ENCODE assay signal across 13 cellular contexts in the genomic region with DNA sequence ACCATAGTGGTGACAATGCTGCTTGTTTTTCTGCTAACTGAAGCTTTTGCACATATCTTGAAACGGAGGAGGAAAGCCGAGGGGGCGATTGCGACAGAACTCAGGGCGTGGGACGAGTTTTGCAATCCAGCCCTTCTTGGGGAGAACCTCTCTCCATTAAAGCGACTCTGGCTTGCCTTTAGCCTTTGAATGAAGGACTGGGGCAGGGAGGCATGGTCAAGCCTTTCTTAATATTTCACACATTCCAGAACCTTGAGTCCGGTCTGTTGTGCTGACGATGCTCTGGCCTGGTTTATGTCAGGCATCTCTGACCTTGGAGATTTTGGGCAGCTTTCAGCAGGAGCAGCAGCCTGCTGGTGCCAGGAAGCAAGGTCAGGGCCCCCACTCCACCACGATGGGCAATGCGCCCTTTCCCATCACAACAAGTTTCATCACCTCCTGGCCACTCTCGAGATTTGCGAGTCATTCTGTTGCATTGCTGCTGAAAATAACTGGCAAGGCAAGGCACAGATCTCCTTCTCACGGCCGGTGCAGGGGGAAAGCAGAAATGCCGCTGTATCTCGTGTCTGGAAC. TPM values are rescaled to one million over a fixed set of nuclear protein-coding genes. Genes with fewer than 3 reads are reported as not detected.
DNase-seq lines count a peak whose midpoint lies in the region; ATAC-seq, FAIRE-seq and TF ChIP-seq lines count a peak whose summit lies in the region.
"Had no signal": no experiment of that assay in that cellular context is flagged by ENCODE, and none has a peak within 500 bp of the region (broad histone marks: within the 10 kb centered on the region; RNA-seq: fewer than 3 reads in every experiment).

No MANE protein-coding gene starts in this region.

- H2AFZ ChIP-seq in HepG2 (ENCODE audit: low read length): no peak overlapping the region

- CTCF ChIA-PET in HepG2 (lab: Yijun Ruan, JAX; ENCODE audit: low intra/inter-chr PET ratio, low total read pairs): no interaction called here

- peaks cover 8% of the 10 kb centered on the region for H3K9me3 Mint-ChIP-seq in chondrocyte (ENCODE audit: low read depth)

- H3K36me3 ChIP-seq in HepG2 (replicated peaks in 1 of 2; ENCODE audit: control insufficient read depth in 1 of 2, insufficient read depth in 2 of 2, low read length in 2 of 2) (no peaks in the 10 kb centered on the region), stomach (no peaks in the 10 kb centered on the region)

- no peak overlapping the region for H3K4me3 ChIP-seq in HepG2 (replicated peaks in 1 of 3; ENCODE audit: insufficient read depth in 1 of 3, low read depth in 2 of 3, low read length in 3 of 3)
- H3K4me3 ChIP-seq in stomach: no peak overlapping the region

- peak overlapping the region; percentile 22 for H3K4me3 Mint-ChIP-seq in chondrocyte (ENCODE audit: unreplicated experiment)
- H3K4me3 Mint-ChIP-seq: brain, type B pancreatic cell had no signal

- DNase-seq in GM04503 (ENCODE audit: low read depth): peak; percentile 98
- no peak for DNase-seq in chondrocyte (ENCODE audit: low spot score)
- no peak for DNase-seq in HepG2 (ENCODE audit: low spot score)
- DNase-seq in stomach: peak; percentile 52
- no peak for DNase-seq in NCI-H2227 treated with DMSO at 0.1 percent for 48 hours (lab: John Stamatoyannopoulos, UW)
- no peak for DNase-seq in NCI-H1694 treated with DMSO at 0.1 percent for 48 hours (lab: John Stamatoyannopoulos, UW)
- no peak for DNase-seq in RCC 7860 (ENCODE audit: low spot score)
- DNase-seq: activated CD4-positive, alpha-beta T cell treated with anti-CD3 and anti-CD28 coated beads, Interleukin-2, amount 50 U/mL, for 48 hours; DND-41; NCI-H146 had no signal

- no peak overlapping the region for H3K9ac ChIP-seq in HepG2 (ENCODE audit: insufficient read depth, low read depth, low read length)

- ATAC-seq in HepG2 (no peak), GM18505 (IDR thresholded peaks at IDR 0.05; ENCODE audit: unreplicated experiment) (no peak)

- TF ChIP-seq CTCF in chondrocyte (IDR thresholded peaks at IDR 0.05): no peak
- TF ChIP-seq CTCF in HepG2 (CRISPR knock-in tag; IDR thresholded peaks at IDR 0.05): no peak
- TF ChIP-seq CTCF in stomach (IDR thresholded peaks at IDR 0.05): no peak

- TF ChIP-seq POLR2A in HepG2 (IDR thresholded peaks at IDR 0.05; ENCODE audit: insufficient read depth in 1 of 2, low read depth in 2 of 2, low read length in 2 of 2) (no peak), stomach (IDR thresholded peaks at IDR 0.05) (no peak), GM18505 (IDR thresholded peaks at IDR 0.05; ENCODE audit: borderline replicate concordance, extremely low read depth, insufficient read depth, insufficient read length) (no peak)

- POLR2A ChIA-PET in HepG2 (lab: Yijun Ruan, JAX): no interaction called here

- H3K36me3 Mint-ChIP-seq in chondrocyte (ENCODE audit: low read depth): no peaks in the 10 kb centered on the region
- H3K36me3 Mint-ChIP-seq: brain, type B pancreatic cell had no signal

- H3K27ac Mint-ChIP-seq in chondrocyte (ENCODE audit: unreplicated experiment): peak overlapping the region; percentile 83
- H3K27ac Mint-ChIP-seq: brain, type B pancreatic cell had no signal

- H3K79me2 ChIP-seq in HepG2 (ENCODE audit: insufficient read depth, low read length): no peaks in the 10 kb centered on the region

- in situ Hi-C loops in HepG2 (cut with HindIII; ENCODE audit: extremely low pct_ligation_motif_present, low pct_unique_long_range_greater_than_20kb): no loop called here

- H4K20me1 ChIP-seq in HepG2 (ENCODE audit: insufficient read depth, low read length): no peaks in the 10 kb centered on the region

- no peak for TF ChIP-seq EP300 in HepG2 (IDR thresholded peaks at IDR 0.05; ENCODE audit: low read depth in 2 of 2, low read length in 2 of 2)
- TF ChIP-seq EP300 in HepG2 (CRISPR knock-in tag; IDR thresholded peaks at IDR 0.05; ENCODE audit: borderline replicate concordance): no peak
- TF ChIP-seq EP300 in stomach (IDR thresholded peaks at IDR 0.05): no peak

- no peak overlapping the region for H3K4me2 ChIP-seq in HepG2 (ENCODE audit: low read depth, low read length)

- no peaks in the 10 kb centered on the region for H3K9me3 ChIP-seq in HepG2 (ENCODE audit: low read length)
- peaks cover 0 to 8% (median 6%) of the 10 kb centered on the region in 4 donors for H3K9me3 ChIP-seq in stomach

- no peak for FAIRE-seq in HepG2 (lab: Jason Lieb, UNC)
- no peak for FAIRE-seq in RCC 7860 (lab: Jason Lieb, UNC)

- no peaks in the 10 kb centered on the region for H3K27me3 Mint-ChIP-seq in chondrocyte (ENCODE audit: low read depth)

- H3K4me1 ChIP-seq in HepG2 (ENCODE audit: insufficient read depth, low read length) (peaks cover 23% of the 10 kb centered on the region), stomach (peaks cover 0 to 20% (median 9%) of the 10 kb centered on the region in 4 donors)

- no TSS peak for BruUV-seq in HepG2 (replicated peaks; lab: Mats Ljungman, UMichigan)

- WGBS in HepG2 (ENCODE audit: low lambda C conversion rate): 14% methylated on average over 17 of the region's 17 CpGs
- WGBS in stomach, 5 donors: 46 to 73% (median 66%) methylated on average over 17 of the region's 17 CpGs

- peaks cover 35% of the 10 kb centered on the region for H3K4me1 Mint-ChIP-seq in chondrocyte (ENCODE audit: low read depth)

- no peak for TF ChIP-seq RAD21 in HepG2 (CRISPR knock-in tag; IDR thresholded peaks at IDR 0.05)

- H3K27ac ChIP-seq in HepG2 (ENCODE audit: extremely low read length, insufficient read depth, low read length): no peak overlapping the region
- H3K27ac ChIP-seq in stomach: peak overlapping the region in 3 of 5 donors; percentile 56 to 69 (median 59)

- H3K27me3 ChIP-seq in HepG2 (ENCODE audit: control insufficient read depth in 1 of 2, insufficient read depth in 2 of 2, low read length in 2 of 2) (peaks cover 14 to 53% of the 10 kb centered on the region in 2 experiments), stomach (no peaks in the 10 kb centered on the region)

- intact Hi-C loops in HepG2 (cut with micrococcal nuclease; ENCODE audit: unreplicated experiment) (no loop called here), stomach (cut with DNase I; ENCODE audit: low total_unique reads) (no loop called here)

TF ChIP-seq in HepG2, 621 proteins besides CTCF, POLR2A, EP300 and RAD21:
- peak; percentile 66 for TF ChIP-seq CEBPB (IDR thresholded peaks at IDR 0.05; ENCODE audit: borderline replicate concordance, low read depth, low read length)
- no peak for TF ChIP-seq POLR2G (IDR thresholded peaks at IDR 0.05; ENCODE audit: low read depth, low read length)

RNA-seq across cellular contexts. Expression of a gene that starts 10.8 kb away (rescaled TPM):
- total RNA-seq in chondrocyte: 2.2 to 9.9 TPM (median 9.3 TPM) in 3 replicates
- 6.9 and 8.2 TPM in 2 replicates for total RNA-seq in HepG2 (2016; rRNA removed; fragmentation: Illumina TruSeq; extraction: Trizol)
- 2.9 and 3.0 TPM in 2 replicates for total RNA-seq in HepG2 (2016; cell fraction: cytosol; rRNA removed; fragmentation: Illumina TruSeq; extraction: Trizol; ENCODE audit: low read depth)
- total RNA-seq in HepG2 (2016; cell fraction: insoluble cytoplasmic fraction; rRNA removed; fragmentation: Illumina TruSeq; extraction: Trizol): 6.1 and 8.5 TPM in 2 replicates
- 7.4 and 9.6 TPM in 2 replicates for total RNA-seq in HepG2 (2016; cell fraction: membrane; rRNA removed; fragmentation: Illumina TruSeq; extraction: Trizol)
- total RNA-seq in HepG2 (2016; cell fraction: nucleus; rRNA removed; fragmentation: Illumina TruSeq; extraction: Trizol): 9.9 and 10.2 TPM in 2 replicates
- 7.6 and 9.7 TPM in 2 replicates for polyA plus RNA-seq in HepG2 (2011; rRNA removed)
- 6.3 and 8.4 TPM in 2 replicates for polyA plus RNA-seq in HepG2 (2011; cell fraction: cytosol; rRNA removed)
- polyA plus RNA-seq in HepG2 (2011; cell fraction: nucleus; rRNA removed): 22.2 and 25.5 TPM in 2 replicates
- polyA plus RNA-seq in HepG2 (2012): 5.1 and 5.3 TPM in 2 replicates
- 3.0 and 3.1 TPM in 2 replicates for polyA plus RNA-seq in HepG2 (2016; cell fraction: cytosol; fragmentation: Illumina TruSeq; extraction: Trizol; ENCODE audit: low read depth)
- polyA plus RNA-seq in HepG2 (2016; cell fraction: insoluble cytoplasmic fraction; fragmentation: Illumina TruSeq; extraction: Trizol; ENCODE audit: low read depth): 7.1 and 7.9 TPM in 2 replicates
- polyA plus RNA-seq in HepG2 (2016; cell fraction: membrane; fragmentation: Illumina TruSeq; extraction: Trizol; ENCODE audit: low read depth): 6.1 and 7.9 TPM in 2 replicates
- 22.3 and 22.8 TPM in 2 replicates for polyA plus RNA-seq in HepG2 (2016; cell fraction: nucleus; fragmentation: Illumina TruSeq; extraction: Trizol; ENCODE audit: insufficient read depth, low read depth)
- 3.9 TPM in 1 of 2 replicates, not detected in the other for polyA minus RNA-seq in HepG2 (2011; rRNA and poly(A)+ RNA removed; ENCODE audit: low replicate concordance)
- polyA minus RNA-seq in HepG2 (2011; cell fraction: cytosol; rRNA and poly(A)+ RNA removed): 3.7 and 4.2 TPM in 2 replicates
- polyA minus RNA-seq in HepG2 (2011; cell fraction: nucleus; rRNA and poly(A)+ RNA removed): 10.1 and 12.4 TPM in 2 replicates
- total RNA-seq in stomach: 100 to 1,000 TPM in 1 of 5 donors, 10 to 100 TPM in 1, 1 to 10 TPM in 3; 5.2 to 120 (median 8.8) TPM
- polyA plus RNA-seq in stomach: 1 to 10 TPM; 2.0 to 4.3 (median 3.9) TPM

Comparison
In these comparisons a context has a peak if more than half of its experiments do, and no peak if none do; other contexts are left out.
1. DNase-seq: peak in GM04503 (single experiment) and stomach (single experiment); none in chondrocyte (single experiment), HepG2 (single experiment), NCI-H2227 treated with DMSO at 0.1 percent for 48 hours (single experiment), NCI-H1694 treated with DMSO at 0.1 percent for 48 hours (single experiment) and RCC 7860 (single experiment).